In the genomic region with DNA sequence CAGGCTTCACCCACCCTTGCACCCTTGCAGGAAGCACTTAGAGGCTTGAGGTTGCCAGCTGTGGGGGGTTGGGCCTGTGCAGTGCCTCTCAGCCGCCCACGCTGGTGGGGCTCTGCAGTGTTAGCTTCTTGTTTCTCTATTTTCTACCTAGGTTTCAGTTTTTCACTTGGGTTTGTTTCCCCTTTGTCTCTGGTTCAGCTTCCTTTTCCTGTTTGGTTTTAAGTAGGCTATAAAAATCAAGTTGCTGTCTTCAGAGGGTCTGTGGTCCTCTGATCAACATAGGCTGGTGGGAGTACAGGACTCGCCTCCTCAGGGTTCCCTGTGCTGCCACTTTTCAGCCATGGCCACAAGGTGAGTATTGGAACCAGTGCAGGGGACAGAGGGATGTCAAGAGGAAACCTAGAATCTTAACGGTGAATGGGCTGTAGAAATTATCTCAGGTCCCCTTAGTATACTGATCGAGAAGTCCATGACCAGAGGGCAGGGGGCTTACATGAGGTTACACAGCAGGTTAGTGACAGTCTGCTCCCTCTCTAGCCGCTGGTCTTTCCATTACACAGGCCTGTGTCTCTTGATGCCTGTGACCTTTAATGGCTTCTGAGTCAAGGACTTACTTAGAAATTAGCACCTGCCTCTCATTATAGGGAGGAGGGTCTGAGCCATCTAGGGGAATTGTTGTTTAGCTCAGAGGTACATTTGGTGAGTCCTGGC, we compare ENCODE assay signal across 8 cellular contexts. TPM values are rescaled to one million over a fixed set of nuclear protein-coding genes. Genes with fewer than 3 reads are reported as not detected.
DNase-seq lines count a peak whose midpoint lies in the region; ATAC-seq and TF ChIP-seq lines count a peak whose summit lies in the region.

A gene with protein sequence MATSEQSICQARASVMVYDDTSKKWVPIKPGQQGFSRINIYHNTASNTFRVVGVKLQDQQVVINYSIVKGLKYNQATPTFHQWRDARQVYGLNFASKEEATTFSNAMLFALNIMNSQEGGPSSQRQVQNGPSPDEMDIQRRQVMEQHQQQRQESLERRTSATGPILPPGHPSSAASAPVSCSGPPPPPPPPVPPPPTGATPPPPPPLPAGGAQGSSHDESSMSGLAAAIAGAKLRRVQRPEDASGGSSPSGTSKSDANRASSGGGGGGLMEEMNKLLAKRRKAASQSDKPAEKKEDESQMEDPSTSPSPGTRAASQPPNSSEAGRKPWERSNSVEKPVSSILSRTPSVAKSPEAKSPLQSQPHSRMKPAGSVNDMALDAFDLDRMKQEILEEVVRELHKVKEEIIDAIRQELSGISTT (plus strand): TSS at position 262 of the 711 bp plus-strand sequence. CDS start 79 bp downstream, at position 341.

- POLR2A ChIA-PET in Panc1 (lab: Charles Lee), result no interaction called here

- H3K27me3 ChIP-seq in Panc1 (ENCODE audit: control insufficient read depth, insufficient read depth, low read length) (no peaks in the 10 kb centered on the region), layer of hippocampus (ENCODE audit: control insufficient read depth, insufficient read depth, low read length) (no peaks in the 10 kb centered on the region)

- H3K27ac ChIP-seq in Panc1 (ENCODE audit: low read length) (no peak within 1 kb of the TSS), layer of hippocampus (ENCODE audit: low read depth, low read length) (peak within 1 kb of the TSS; percentile 60)

- DNase-seq in Panc1 (ENCODE audit: low read depth, low spot score) (no peak), NCI-H82 (lab: John Stamatoyannopoulos, UW) (no peak), inferior parietal cortex (ENCODE audit: extremely low spot score) (no peak)
- DNase-seq in activated naive CD4-positive, alpha-beta T cell treated with anti-CD3 and anti-CD28 coated beads for 36 hours, result peak; percentile 92
- DNase-seq in stimulated activated CD4-positive, alpha-beta T cell treated with anti-CD3 and anti-CD28 coated beads, TNF-alpha, amount 100 ng/mL, for 24 hours (ENCODE audit: low read depth in 3 of 3), result peak in 2 of 3 experiments; percentile 80 to 87

- no TSS peak for BruUV-seq in Panc1 (replicated peaks; lab: Mats Ljungman, UMichigan)

- CTCF ChIA-PET in Panc1 (lab: Charles Lee), result interaction anchor here (0.7 kb wide), 1 partner anchor 73 kb away, joined by 4 read pairs; no protein-coding TSS in a partner anchor
- CTCF ChIA-PET in activated naive CD4-positive, alpha-beta T cell treated with anti-CD3 and anti-CD28 coated beads for 36 hours (lab: Charles Lee), result interaction anchor here (1.5 to 34.6 kb wide), 4 partner anchors 8 to 35 kb away, joined by 4 to 932 read pairs (median 92); no protein-coding TSS in a partner anchor

- peak within 1 kb of the TSS; percentile 83 for H3K4me3 Mint-ChIP-seq in activated naive CD4-positive, alpha-beta T cell treated with anti-CD3 and anti-CD28 coated beads for 36 hours

- no peaks in the 10 kb centered on the region for H3K27me3 Mint-ChIP-seq in activated naive CD4-positive, alpha-beta T cell treated with anti-CD3 and anti-CD28 coated beads for 36 hours (ENCODE audit: low read depth)

- peak within 1 kb of the TSS; percentile 100 for H3K27ac Mint-ChIP-seq in activated naive CD4-positive, alpha-beta T cell treated with anti-CD3 and anti-CD28 coated beads for 36 hours

- no peak for TF ChIP-seq CTCF in Panc1 (IDR thresholded peaks at IDR 0.05)

- H3K36me3 ChIP-seq in Panc1 (ENCODE audit: control insufficient read depth, insufficient read depth, low read length), result no peaks in the 10 kb centered on the region

- H3K9me3 ChIP-seq in Panc1 (ENCODE audit: control insufficient read depth, insufficient read depth, low read depth, low read length), result no peaks in the 10 kb centered on the region

- H3K9me3 Mint-ChIP-seq in activated naive CD4-positive, alpha-beta T cell treated with anti-CD3 and anti-CD28 coated beads for 36 hours, result no peaks in the 10 kb centered on the region

- intact Hi-C loops in Panc1 (cut with micrococcal nuclease; ENCODE audit: unreplicated experiment), result no loop called here
- intact Hi-C loops in activated naive CD4-positive, alpha-beta T cell treated with anti-CD3 and anti-CD28 coated beads for 36 hours (cut with micrococcal nuclease), result loop anchor here (1.0 to 10.0 kb wide), 5 partner anchors 8 to 1757 kb away; a partner anchor contains a TSS

- in situ Hi-C loops in Panc1 (cut with HindIII; ENCODE audit: low pct_unique_long_range_greater_than_20kb, low sequenced_read_pairs), result no loop called here

- ATAC-seq in GM18517 (IDR thresholded peaks at IDR 0.05; ENCODE audit: unreplicated experiment) (peak; percentile 55), HG02852 (IDR thresholded peaks at IDR 0.05; ENCODE audit: unreplicated experiment) (peak; percentile 46), Panc1 (no peak)

- H3K4me3 ChIP-seq in Panc1 (ENCODE audit: low read depth in 2 of 2, low read length in 2 of 2), result no peak within 1 kb of the TSS

- H3K36me3 Mint-ChIP-seq in activated naive CD4-positive, alpha-beta T cell treated with anti-CD3 and anti-CD28 coated beads for 36 hours (ENCODE audit: low read depth), result peaks cover 15% of the 10 kb centered on the region

- no peaks in the 10 kb centered on the region for H3K4me1 ChIP-seq in Panc1 (ENCODE audit: control insufficient read depth, insufficient read depth, low read length)

- H3K4me1 Mint-ChIP-seq in activated naive CD4-positive, alpha-beta T cell treated with anti-CD3 and anti-CD28 coated beads for 36 hours (ENCODE audit: low read depth), result peaks cover 79% of the 10 kb centered on the region

RNA-seq across cellular contexts. Expression of the gene that starts here (rescaled TPM):
- total RNA-seq in Panc1 (2021; ENCODE audit: unreplicated experiment), result 38.3 TPM
- 50.1 TPM for polyA plus RNA-seq in Panc1 (2012; ENCODE audit: insufficient read length)
- total RNA-seq in activated naive CD4-positive, alpha-beta T cell treated with anti-CD3 and anti-CD28 coated beads for 36 hours, result 100 to 1,000 TPM; 173 to 175 TPM

Comparison
In these comparisons a context has a peak if more than half of its experiments do, and no peak if none do; other contexts are left out.
1. DNase-seq: peak in activated naive CD4-positive, alpha-beta T cell treated with anti-CD3 and anti-CD28 coated beads for 36 hours (single experiment) and stimulated activated CD4-positive, alpha-beta T cell treated with anti-CD3 and anti-CD28 coated beads, TNF-alpha, amount 100 ng/mL, for 24 hours (2 of 3); none in Panc1 (single experiment), NCI-H82 (single experiment) and inferior parietal cortex (single experiment).